1 cellular context compared by ENCODE assay signal in genomic region chr16:65154321-65154720, GRCh38.
TF ChIP-seq lines count a peak whose summit lies in the region.

No MANE protein-coding gene starts in this region.

TF ChIP-seq in SK-N-SH treated with all-trans-retinoic acid at 6 μM for 48 hours, 23 proteins besides CTCF, POLR2A, EP300 and RAD21 (continued from another document):
- TF ChIP-seq, protein P1, sequence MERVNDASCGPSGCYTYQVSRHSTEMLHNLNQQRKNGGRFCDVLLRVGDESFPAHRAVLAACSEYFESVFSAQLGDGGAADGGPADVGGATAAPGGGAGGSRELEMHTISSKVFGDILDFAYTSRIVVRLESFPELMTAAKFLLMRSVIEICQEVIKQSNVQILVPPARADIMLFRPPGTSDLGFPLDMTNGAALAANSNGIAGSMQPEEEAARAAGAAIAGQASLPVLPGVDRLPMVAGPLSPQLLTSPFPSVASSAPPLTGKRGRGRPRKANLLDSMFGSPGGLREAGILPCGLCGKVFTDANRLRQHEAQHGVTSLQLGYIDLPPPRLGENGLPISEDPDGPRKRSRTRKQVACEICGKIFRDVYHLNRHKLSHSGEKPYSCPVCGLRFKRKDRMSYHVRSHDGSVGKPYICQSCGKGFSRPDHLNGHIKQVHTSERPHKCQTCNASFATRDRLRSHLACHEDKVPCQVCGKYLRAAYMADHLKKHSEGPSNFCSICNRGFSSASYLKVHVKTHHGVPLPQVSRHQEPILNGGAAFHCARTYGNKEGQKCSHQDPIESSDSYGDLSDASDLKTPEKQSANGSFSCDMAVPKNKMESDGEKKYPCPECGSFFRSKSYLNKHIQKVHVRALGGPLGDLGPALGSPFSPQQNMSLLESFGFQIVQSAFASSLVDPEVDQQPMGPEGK (CRISPR knock-in tag; IDR thresholded peaks at IDR 0.05; ENCODE audit: borderline replicate concordance), result no peak
- TF ChIP-seq ARNTL (CRISPR knock-in tag; IDR thresholded peaks at IDR 0.05; ENCODE audit: borderline replicate concordance, low read depth) (no peak), ZC3H10 (CRISPR knock-in tag; IDR thresholded peaks at IDR 0.05) (no peak), TOX (CRISPR knock-in tag; IDR thresholded peaks at IDR 0.05; ENCODE audit: borderline replicate concordance) (no peak)
- TF ChIP-seq, protein P2, sequence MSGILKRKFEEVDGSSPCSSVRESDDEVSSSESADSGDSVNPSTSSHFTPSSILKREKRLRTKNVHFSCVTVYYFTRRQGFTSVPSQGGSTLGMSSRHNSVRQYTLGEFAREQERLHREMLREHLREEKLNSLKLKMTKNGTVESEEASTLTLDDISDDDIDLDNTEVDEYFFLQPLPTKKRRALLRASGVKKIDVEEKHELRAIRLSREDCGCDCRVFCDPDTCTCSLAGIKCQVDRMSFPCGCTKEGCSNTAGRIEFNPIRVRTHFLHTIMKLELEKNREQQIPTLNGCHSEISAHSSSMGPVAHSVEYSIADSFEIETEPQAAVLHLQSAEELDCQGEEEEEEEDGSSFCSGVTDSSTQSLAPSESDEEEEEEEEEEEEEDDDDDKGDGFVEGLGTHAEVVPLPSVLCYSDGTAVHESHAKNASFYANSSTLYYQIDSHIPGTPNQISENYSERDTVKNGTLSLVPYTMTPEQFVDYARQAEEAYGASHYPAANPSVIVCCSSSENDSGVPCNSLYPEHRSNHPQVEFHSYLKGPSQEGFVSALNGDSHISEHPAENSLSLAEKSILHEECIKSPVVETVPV (CRISPR knock-in tag; IDR thresholded peaks at IDR 0.05), result no peak
TF ChIP-seq in SK-N-SH treated with all-trans-retinoic acid at 6 μM for 48 hours: peak in this region for 0.
